In genomic region chr15:77163806-77164384, GRCh38 we compare ENCODE assay signal across 17 cellular contexts.
DNase-seq lines count a peak whose midpoint lies in the region; ATAC-seq and TF ChIP-seq lines count a peak whose summit lies in the region.
"Had no signal": no experiment of that assay in that cellular context is flagged by ENCODE, and none has a peak within 500 bp of the region (broad histone marks: within the 10 kb centered on the region; RNA-seq: fewer than 3 reads in every experiment).

No MANE protein-coding gene starts in this region.

- peak overlapping the region; percentile 6 to 71 (median 57) for H3K4me3 Mint-ChIP-seq in CD8-positive, alpha-beta memory T cell
- peak overlapping the region; percentile 36 for H3K4me3 Mint-ChIP-seq in activated T-helper 17 cell treated with anti-CD3 and anti-CD28 coated beads, Interleukin-2, amount 50 U/mL, for 72 hours
- H3K4me3 Mint-ChIP-seq in progenitor cell of endocrine pancreas (ENCODE audit: low read depth): no peak overlapping the region
- H3K4me3 Mint-ChIP-seq: H9 had no signal

- H3K27me3 Mint-ChIP-seq in CD8-positive, alpha-beta memory T cell: no peaks in the 10 kb centered on the region
- no peaks in the 10 kb centered on the region for H3K27me3 Mint-ChIP-seq in activated T-helper 17 cell treated with anti-CD3 and anti-CD28 coated beads, Interleukin-2, amount 50 U/mL, for 72 hours
- H3K27me3 Mint-ChIP-seq in progenitor cell of endocrine pancreas: no peaks in the 10 kb centered on the region
- H3K27me3 Mint-ChIP-seq: CD4-positive, CD25-positive, alpha-beta regulatory T cell had no signal

- H3K4me3 ChIP-seq in CD8-positive, alpha-beta memory T cell (ENCODE audit: low read length): no peak overlapping the region
- H3K4me3 ChIP-seq in mesendoderm (ENCODE audit: low read length) (no peak overlapping the region), aorta (ENCODE audit: low read length in 2 of 2) (no peak overlapping the region)
- H3K4me3 ChIP-seq: Peyer's patch had no signal

- no peak overlapping the region for H2BK120ac ChIP-seq in mesendoderm (ENCODE audit: low read depth, low read length)

- no peak overlapping the region for H4K8ac ChIP-seq in mesendoderm (ENCODE audit: low read depth, low read length)

- H3K36me3 ChIP-seq in CD8-positive, alpha-beta memory T cell (ENCODE audit: insufficient read depth, low read length): no peaks in the 10 kb centered on the region
- H3K36me3 ChIP-seq in mesendoderm (ENCODE audit: control insufficient read depth, insufficient read depth, low read length) (no peaks in the 10 kb centered on the region), aorta (ENCODE audit: control insufficient read depth in 1 of 2, insufficient read depth in 2 of 2, low read length in 1 of 2) (no peaks in the 10 kb centered on the region)
- H3K36me3 ChIP-seq: Peyer's patch had no signal

- H3K9me3 Mint-ChIP-seq in CD8-positive, alpha-beta memory T cell: no peaks in the 10 kb centered on the region
- no peaks in the 10 kb centered on the region for H3K9me3 Mint-ChIP-seq in activated T-helper 17 cell treated with anti-CD3 and anti-CD28 coated beads, Interleukin-2, amount 50 U/mL, for 72 hours
- H3K9me3 Mint-ChIP-seq in progenitor cell of endocrine pancreas (ENCODE audit: low read depth): no peaks in the 10 kb centered on the region
- H3K9me3 Mint-ChIP-seq: CD4-positive, CD25-positive, alpha-beta regulatory T cell; H9 had no signal

- no peak overlapping the region for H3K4ac ChIP-seq in mesendoderm (ENCODE audit: low read depth, low read length)

- H3K9ac ChIP-seq in mesendoderm (ENCODE audit: low read length): no peak overlapping the region

- WGBS in mesendoderm (ENCODE audit: extremely low coverage, insufficient coverage, low lambda C conversion rate): no CpG with 5 or more reads among the region's 7 CpGs
- WGBS in aorta, 2 donors: 91 to 94% methylated on average over 7 of the region's 7 CpGs

- no peak overlapping the region for H3K4me2 ChIP-seq in mesendoderm (ENCODE audit: low read length)

- no peak overlapping the region for H3K18ac ChIP-seq in mesendoderm (ENCODE audit: low read length)

- peaks cover 23% of the 10 kb centered on the region for H3K4me1 ChIP-seq in CD8-positive, alpha-beta memory T cell (ENCODE audit: insufficient read depth, low read length)
- H3K4me1 ChIP-seq in mesendoderm (ENCODE audit: control insufficient read depth, low read depth, low read length) (peaks cover 3% of the 10 kb centered on the region), aorta (ENCODE audit: control insufficient read depth in 1 of 2, insufficient read depth in 2 of 2, low read length in 2 of 2) (peaks cover 0 to 2% of the 10 kb centered on the region in 2 donors)

- H4K5ac ChIP-seq in mesendoderm (ENCODE audit: low read length): no peak overlapping the region

- H2BK5ac ChIP-seq in mesendoderm (ENCODE audit: low read length): no peak overlapping the region

- intact Hi-C loops in aorta (cut with DNase I): no loop called here

- TF ChIP-seq CTCF in progenitor cell of endocrine pancreas (IDR thresholded peaks at IDR 0.05; ENCODE audit: unreplicated experiment): no peak

- no peaks in the 10 kb centered on the region for H3K9me3 ChIP-seq in CD8-positive, alpha-beta memory T cell (ENCODE audit: low read length)
- no peaks in the 10 kb centered on the region for H3K9me3 ChIP-seq in aorta (ENCODE audit: control insufficient read depth, low read length)
- H3K9me3 ChIP-seq: Peyer's patch had no signal

- POLR2A ChIA-PET in CD8-positive, alpha-beta memory T cell (lab: Charles Lee): no interaction called here

- H3K27ac Mint-ChIP-seq in CD8-positive, alpha-beta memory T cell: peak overlapping the region; percentile 47 to 97 (median 94)
- peak overlapping the region; percentile 26 for H3K27ac Mint-ChIP-seq in activated T-helper 17 cell treated with anti-CD3 and anti-CD28 coated beads, Interleukin-2, amount 50 U/mL, for 72 hours
- H3K27ac Mint-ChIP-seq in progenitor cell of endocrine pancreas: peak overlapping the region; percentile 14
- H3K27ac Mint-ChIP-seq: H9 had no signal

- peaks cover 0 to 2% (median 0%) of the 10 kb centered on the region in 3 donors for H3K36me3 Mint-ChIP-seq in CD8-positive, alpha-beta memory T cell
- H3K36me3 Mint-ChIP-seq in activated T-helper 17 cell treated with anti-CD3 and anti-CD28 coated beads, Interleukin-2, amount 50 U/mL, for 72 hours (ENCODE audit: low read depth): no peaks in the 10 kb centered on the region
- peaks cover 1% of the 10 kb centered on the region for H3K36me3 Mint-ChIP-seq in progenitor cell of endocrine pancreas (ENCODE audit: insufficient read depth)

- no peaks in the 10 kb centered on the region for H3K27me3 ChIP-seq in CD8-positive, alpha-beta memory T cell (ENCODE audit: insufficient read depth, low read length, poor library complexity, severe bottlenecking)
- no peaks in the 10 kb centered on the region for H3K27me3 ChIP-seq in mesendoderm (ENCODE audit: insufficient read depth, low read length, poor library complexity)
- H3K27me3 ChIP-seq in aorta (ENCODE audit: control insufficient read depth in 1 of 2, insufficient read depth in 2 of 2, low read length in 1 of 2): no peaks in the 10 kb centered on the region
- H3K27me3 ChIP-seq: Peyer's patch had no signal

- no peaks in the 10 kb centered on the region for H3K79me1 ChIP-seq in mesendoderm (ENCODE audit: low read length)

- no peak overlapping the region for H3K23ac ChIP-seq in mesendoderm (ENCODE audit: low read length)

- ATAC-seq in activated T-helper 17 cell treated with anti-CD3 and anti-CD28 coated beads, Interleukin-2, amount 50 U/mL, for 72 hours (replicated peaks): no peak
- ATAC-seq in aorta (ENCODE audit: low FRiP score): no peak
- no peak for ATAC-seq in GM21423 (IDR thresholded peaks at IDR 0.05; ENCODE audit: unreplicated experiment)
- ATAC-seq: HepG2 had no signal

- H2AK5ac ChIP-seq in mesendoderm (ENCODE audit: low read length): no peak overlapping the region

- H3K4me1 Mint-ChIP-seq in CD8-positive, alpha-beta memory T cell: peaks cover 48 to 51% (median 51%) of the 10 kb centered on the region in 3 donors
- H3K4me1 Mint-ChIP-seq in activated T-helper 17 cell treated with anti-CD3 and anti-CD28 coated beads, Interleukin-2, amount 50 U/mL, for 72 hours: peaks cover 7% of the 10 kb centered on the region
- H3K4me1 Mint-ChIP-seq in progenitor cell of endocrine pancreas (ENCODE audit: low read depth): peaks cover 29% of the 10 kb centered on the region

- no peak overlapping the region for H3K27ac ChIP-seq in CD8-positive, alpha-beta memory T cell (ENCODE audit: low read depth, low read length)
- H3K27ac ChIP-seq in mesendoderm (ENCODE audit: low read depth, low read length): no peak overlapping the region
- no peak overlapping the region for H3K27ac ChIP-seq in aorta (ENCODE audit: low read depth in 1 of 2, low read length in 2 of 2)
- H3K27ac ChIP-seq: Peyer's patch had no signal

- H2BK15ac ChIP-seq in mesendoderm (replicated peaks; ENCODE audit: low read depth): no peak overlapping the region

- CTCF ChIA-PET in CD8-positive, alpha-beta memory T cell (lab: Charles Lee): interaction anchor here (0.8 kb wide), 1 partner anchor 19 kb away, joined by 3 read pairs; no protein-coding TSS in a partner anchor

- no peak overlapping the region for H3K56ac ChIP-seq in mesendoderm (ENCODE audit: low read length)

- H3K79me2 ChIP-seq in mesendoderm (ENCODE audit: control insufficient read depth, insufficient read depth, low read length): no peaks in the 10 kb centered on the region

- peak in 2 of 5 donors; percentile 55 to 70 for DNase-seq in CD8-positive, alpha-beta memory T cell
- DNase-seq in mesendoderm: peak; percentile 59
- DNase-seq in progenitor cell of endocrine pancreas (ENCODE audit: low spot score, unreplicated experiment): no peak
- DNase-seq in aorta: no peak
- DNase-seq in GM03348 (ENCODE audit: low spot score): no peak
- DNase-seq: AML-193; CD4-positive, CD25-positive, alpha-beta regulatory T cell; H9; Kasumi-1; NCI-H2029 treated with DMSO at 0.1 percent for 48 hours; NCI-H510A; NCI-H82; Peyer's patch; Right ventricle myocardium superior had no signal

Comparison
In these comparisons a context has a peak if more than half of its experiments do, and no peak if none do; other contexts are left out.
1. H3K27ac Mint-ChIP-seq: peak in every context shown above with its lines; median percentile 94 in CD8-positive, alpha-beta memory T cell; 26 in activated T-helper 17 cell treated with anti-CD3 and anti-CD28 coated beads, Interleukin-2, amount 50 U/mL, for 72 hours; 14 in progenitor cell of endocrine pancreas.